In the genomic region with DNA sequence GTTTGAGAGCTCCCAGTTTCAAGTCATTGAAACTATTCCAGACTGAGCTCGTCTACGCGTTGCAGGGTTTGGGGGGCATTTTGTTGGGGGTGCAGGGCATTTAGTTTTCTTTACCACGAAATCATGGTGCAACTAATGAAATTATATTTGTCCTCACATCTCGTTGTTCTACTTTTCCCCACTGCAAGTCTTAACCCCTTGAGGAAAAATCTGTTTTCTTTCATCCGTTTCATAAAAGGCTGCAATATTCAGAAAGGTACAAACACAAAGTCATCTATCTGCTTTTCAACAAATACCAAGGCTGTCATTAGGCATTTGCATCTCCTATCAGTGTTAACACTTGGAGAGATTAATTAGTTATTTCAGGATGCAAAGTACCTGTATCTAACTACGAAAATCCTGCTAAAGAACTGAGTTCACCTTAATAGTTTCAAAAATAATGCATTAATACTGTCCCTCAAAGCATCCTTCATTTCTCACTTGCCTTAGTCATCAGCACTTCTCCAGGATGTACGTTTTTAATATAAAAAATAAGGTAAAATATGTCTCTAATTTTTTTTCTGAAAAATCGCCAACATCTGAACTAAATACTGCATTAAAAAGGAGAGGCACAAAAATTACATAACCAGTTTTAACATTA, we compare ENCODE assay signal across 8 cellular contexts. TPM values are rescaled to one million over a fixed set of nuclear protein-coding genes. Genes with fewer than 3 reads are reported as not detected.
DNase-seq lines count a peak whose midpoint lies in the region; ATAC-seq and TF ChIP-seq lines count a peak whose summit lies in the region.

No MANE protein-coding gene starts in this region.

- H4K20me1 ChIP-seq in PC-3 (ENCODE audit: low read length): no peaks in the 10 kb centered on the region

- H2AFZ ChIP-seq in PC-3 (ENCODE audit: low read length): no peak overlapping the region

- TF ChIP-seq EP300 in ovary (IDR thresholded peaks at IDR 0.05): no peak

- peak; percentile 28 for DNase-seq in GM06990 (ENCODE audit: extremely low read depth, insufficient read length)
- no peak for DNase-seq in PC-3
- no peak for DNase-seq in epithelial cell of esophagus (ENCODE audit: low read depth)
- no peak for DNase-seq in ovary
- no peak for DNase-seq in T1000 (lab: John Stamatoyannopoulos, UW)
- no peak for DNase-seq in DMS153 treated with DMSO at 0.1 percent for 48 hours (lab: John Stamatoyannopoulos, UW; ENCODE audit: unreplicated experiment)

- H3F3A ChIP-seq in PC-3 (ENCODE audit: low read length, unreplicated experiment): peaks cover 15% of the 10 kb centered on the region

- POLR2A ChIA-PET in PC-3 (lab: Charles Lee; ENCODE audit: unreplicated experiment): interaction anchor here (0.6 to 1.5 kb wide), 17 partner anchors 50 to 641 kb away, joined by 3 to 21 read pairs (median 13); no protein-coding TSS in a partner anchor

- CTCF ChIA-PET in PC-3 (lab: Charles Lee): interaction anchor here (0.6 kb wide), 1 partner anchor 175 kb away, joined by 4 read pairs; no protein-coding TSS in a partner anchor

- intact Hi-C loops in PC-3 (cut with micrococcal nuclease) (no loop called here), ovary (cut with DNase I) (loop anchor here in 3 of 4 donors (2.0 to 10.0 kb wide), 7 partner anchors 99 to 516 kb away; no protein-coding TSS in a partner anchor)

- H3K9me3 ChIP-seq in PC-3 (ENCODE audit: low read length): no peaks in the 10 kb centered on the region
- H3K9me3 ChIP-seq in ovary: no peaks in the 10 kb centered on the region

- BruUV-seq in PC-3 (replicated peaks; lab: Mats Ljungman, UMichigan): no TSS peak

- TF ChIP-seq CTCF in GM06990 (IDR thresholded peaks at IDR 0.05; ENCODE audit: insufficient read depth, low read length, poor library complexity, severe bottlenecking) (no peak), PC-3 (conservative IDR thresholded peaks at IDR 0.05; ENCODE audit: low read depth, low read length) (no peak), epithelial cell of esophagus (IDR thresholded peaks at IDR 0.05; ENCODE audit: insufficient read depth, low read depth, low read length, missing control alignments) (no peak), ovary (IDR thresholded peaks at IDR 0.05) (no peak)

- H3K4me3 ChIP-seq in GM06990 (replicated peaks; ENCODE audit: low read depth, low read length) (peak overlapping the region; percentile 97), PC-3 (ENCODE audit: low read length) (peak overlapping the region; percentile 85), epithelial cell of esophagus (ENCODE audit: low read length) (peak overlapping the region; percentile 84), ovary (peak overlapping the region; percentile 62)

- peak overlapping the region; percentile 92 for H3K9ac ChIP-seq in PC-3 (ENCODE audit: low read length)

- peaks cover 21% of the 10 kb centered on the region for H3K4me1 ChIP-seq in PC-3 (ENCODE audit: insufficient read depth, low read length)
- H3K4me1 ChIP-seq in ovary (ENCODE audit: insufficient read depth): no peaks in the 10 kb centered on the region

- H3K79me2 ChIP-seq in PC-3 (ENCODE audit: low read length): peaks cover 64% of the 10 kb centered on the region

- H3K27ac ChIP-seq in PC-3 (ENCODE audit: low read length) (peak overlapping the region; percentile 90), ovary (peak overlapping the region; percentile 29 to 98)

- peak overlapping the region; percentile 84 for H3K4me2 ChIP-seq in PC-3 (ENCODE audit: low read length)

- peak; percentile 24 for TF ChIP-seq POLR2A in ovary (IDR thresholded peaks at IDR 0.05)

- H3K9me2 ChIP-seq in PC-3 (replicated peaks; ENCODE audit: low read length): no peaks in the 10 kb centered on the region

- H3K36me3 ChIP-seq in GM06990 (ENCODE audit: control insufficient read depth, insufficient read depth, low read length) (no peaks in the 10 kb centered on the region), PC-3 (ENCODE audit: low read depth, low read length) (peaks cover 21% of the 10 kb centered on the region), ovary (no peaks in the 10 kb centered on the region)

- ATAC-seq in PC-3: no peak
- no peak for ATAC-seq in GM21360 (IDR thresholded peaks at IDR 0.05; ENCODE audit: unreplicated experiment)
- ATAC-seq in GM19324 (IDR thresholded peaks at IDR 0.05; ENCODE audit: low FRiP score, unreplicated experiment): no peak

- WGBS in ovary, 3 donors: 0 to 1% (median 1%) methylated on average over 9 of the region's 9 CpGs

- no peaks in the 10 kb centered on the region for H3K27me3 ChIP-seq in GM06990 (replicated peaks; ENCODE audit: control insufficient read depth, insufficient read depth, low read length)
- no peaks in the 10 kb centered on the region for H3K27me3 ChIP-seq in PC-3 (ENCODE audit: low read length)
- no peaks in the 10 kb centered on the region for H3K27me3 ChIP-seq in ovary

RNA-seq across cellular contexts. Expression of a gene that starts 1.9 kb away (rescaled TPM):
- 39.5 and 40.3 TPM in 2 replicates for total RNA-seq in PC-3 (2014; rRNA removed)
- 100 to 1,000 TPM in 5 of 7 donors, 10 to 100 TPM in 2; 47.4 to 176 (median 107) TPM for total RNA-seq in ovary
- polyA plus RNA-seq in ovary: 10 to 100 TPM; 30.2 to 49.9 TPM
